Comparison of ENCODE assay signal across 9 cellular contexts in genomic region chr3:28326458-28326926, GRCh38. TPM values are rescaled to one million over a fixed set of nuclear protein-coding genes. Genes with fewer than 3 reads are reported as not detected.
DNase-seq lines count a peak whose midpoint lies in the region; ATAC-seq, FAIRE-seq and TF ChIP-seq lines count a peak whose summit lies in the region.
"Had no signal": no experiment of that assay in that cellular context is flagged by ENCODE, and none has a peak within 500 bp of the region (broad histone marks: within the 10 kb centered on the region; RNA-seq: fewer than 3 reads in every experiment).

No MANE protein-coding gene starts in this region.

- DNase-seq in MM.1S (peak; percentile 89), fibroblast of mammary gland (ENCODE audit: low read depth) (peak; percentile 35), GM19238 (ENCODE audit: insufficient read length, low spot score) (no peak), H9 (no peak), DMS 273 (lab: John Stamatoyannopoulos, UW; ENCODE audit: unreplicated experiment) (no peak), kidney (no peak)
- DNase-seq: heart right ventricle had no signal

- H2BK5ac ChIP-seq in H9 (ENCODE audit: insufficient read length, low read length), result no peak overlapping the region

- no peak for FAIRE-seq in kidney (lab: Jason Lieb, UNC)

- no peaks in the 10 kb centered on the region for H3K27me3 ChIP-seq in MM.1S (replicated peaks; ENCODE audit: insufficient read depth, low read length)
- H3K27me3 ChIP-seq in H9 (ENCODE audit: insufficient read depth, low read length), result no peaks in the 10 kb centered on the region
- H3K27me3 ChIP-seq: heart right ventricle had no signal

- H3K27ac Mint-ChIP-seq in H9, result no peak overlapping the region

- H3K79me2 ChIP-seq in MM.1S (ENCODE audit: low read length) (no peaks in the 10 kb centered on the region), H9 (ENCODE audit: insufficient read depth, low read length) (no peaks in the 10 kb centered on the region)

- H2AK5ac ChIP-seq in H9 (ENCODE audit: insufficient read length, low read length), result no peak overlapping the region

- no peaks in the 10 kb centered on the region for H3K9me3 Mint-ChIP-seq in H9

- H3K27ac ChIP-seq in MM.1S (ENCODE audit: low read length) (peak overlapping the region; percentile 72; the same call in 1 of the 2 replicates), H9 (ENCODE audit: insufficient read length, low read depth, low read length) (no peak overlapping the region), kidney (ENCODE audit: low read depth in 2 of 2, low read length in 2 of 2) (no peak overlapping the region)

- H3K4me3 Mint-ChIP-seq in H9, result no peak overlapping the region

- no peak overlapping the region for H4K8ac ChIP-seq in H9 (replicated peaks; ENCODE audit: insufficient read length, low read depth, low read length)

- no peaks in the 10 kb centered on the region for H3K9me3 ChIP-seq in MM.1S (replicated peaks; ENCODE audit: insufficient read depth, low read length)
- no peaks in the 10 kb centered on the region for H3K9me3 ChIP-seq in H9 (ENCODE audit: control insufficient read depth, low read depth, low read length)
- no peaks in the 10 kb centered on the region for H3K9me3 ChIP-seq in kidney (ENCODE audit: control insufficient read depth in 1 of 2, low read length in 2 of 2)
- H3K9me3 ChIP-seq: heart right ventricle had no signal

- peak overlapping the region; percentile 53 for H3K4me2 ChIP-seq in MM.1S (ENCODE audit: low read depth, low read length)
- no peak overlapping the region for H3K4me2 ChIP-seq in H9 (ENCODE audit: insufficient read depth, insufficient read length, low read length)

- no CpG with 5 or more reads among the region's 2 CpGs for WGBS in H9 (ENCODE audit: extremely low coverage, insufficient read length, low lambda C conversion rate)

- H3K4me3 ChIP-seq in MM.1S (ENCODE audit: low read length) (no peak overlapping the region), fibroblast of mammary gland (ENCODE audit: control insufficient read depth, low read depth, low read length) (no peak overlapping the region), kidney (ENCODE audit: low read length in 2 of 2) (no peak overlapping the region)
- H3K4me3 ChIP-seq: heart right ventricle had no signal

- no peak overlapping the region for H3K14ac ChIP-seq in H9 (ENCODE audit: insufficient read depth, low read length)

- H2BK20ac ChIP-seq in H9 (ENCODE audit: low read depth, low read length, poor library complexity, severe bottlenecking), result no peak overlapping the region

- intact Hi-C loops in kidney (cut with DNase I), result loop anchor here (10.0 kb wide), 1 partner anchor 612 kb away; no protein-coding TSS in a partner anchor

- H2AFZ ChIP-seq in MM.1S (ENCODE audit: low read length) (no peak overlapping the region), H9 (ENCODE audit: low read length) (no peak overlapping the region)

- no peak overlapping the region for H2BK15ac ChIP-seq in H9 (ENCODE audit: low read depth, low read length)

- H3K4me1 Mint-ChIP-seq in H9, result peaks cover 1% of the 10 kb centered on the region in 2 experiments; a peak in 3 of 4 replicates

- peak; percentile 85 for ATAC-seq in GM18511 (IDR thresholded peaks at IDR 0.05; ENCODE audit: unreplicated experiment)
- ATAC-seq in GM21786 (IDR thresholded peaks at IDR 0.05; ENCODE audit: unreplicated experiment), result peak; percentile 80

- TF ChIP-seq CTCF in MM.1S (IDR thresholded peaks at IDR 0.05; ENCODE audit: low read length), result no peak
- no peak for TF ChIP-seq CTCF in fibroblast of mammary gland (conservative IDR thresholded peaks at IDR 0.05; ENCODE audit: control insufficient read depth, insufficient read depth, low read depth, low read length)
- TF ChIP-seq CTCF in H9 (conservative IDR thresholded peaks at IDR 0.05), result no peak
- TF ChIP-seq CTCF in kidney (IDR thresholded peaks at IDR 0.05; ENCODE audit: borderline replicate concordance, extremely low read depth, insufficient read depth), result no peak

- H3K9ac ChIP-seq in MM.1S (ENCODE audit: low read length), result no peak overlapping the region
- H3K9ac ChIP-seq in H9 (ENCODE audit: extremely low read depth, insufficient read length, low read length), result no peak overlapping the region
- no peak overlapping the region for H3K9ac ChIP-seq in kidney (ENCODE audit: low read length in 2 of 2)

- peaks cover 0 to 23% (median 8%) of the 10 kb centered on the region in 3 experiments; a peak in 3 of 7 replicates for H3K36me3 Mint-ChIP-seq in H9 (ENCODE audit: insufficient read depth in 1 of 3, low read depth in 3 of 3)

- no peak overlapping the region for H3K4ac ChIP-seq in H9 (ENCODE audit: low read depth, low read length)

- no peak overlapping the region for H4K5ac ChIP-seq in H9 (ENCODE audit: insufficient read length, low read depth, low read length)

- no peaks in the 10 kb centered on the region for H3K27me3 Mint-ChIP-seq in H9 (ENCODE audit: low read depth)

- H4K20me1 ChIP-seq in MM.1S (ENCODE audit: insufficient read depth, low read length), result no peaks in the 10 kb centered on the region
- H4K20me1 ChIP-seq in H9 (ENCODE audit: control insufficient read depth, insufficient read depth, insufficient read length), result no peaks in the 10 kb centered on the region

- H3K23me2 ChIP-seq in H9 (ENCODE audit: insufficient read length, low read depth, low read length, poor library complexity, severe bottlenecking), result no peaks in the 10 kb centered on the region

- no peak overlapping the region for H2BK120ac ChIP-seq in H9 (ENCODE audit: low read depth, low read length, poor library complexity, severe bottlenecking)

- H3K36me3 ChIP-seq in MM.1S (replicated peaks; ENCODE audit: insufficient read depth, low read length) (0 out of 2 replicates have a peak, but pooled peaks cover 3% of the 10 kb centered on the region), kidney (ENCODE audit: control insufficient read depth in 1 of 2, insufficient read depth in 2 of 2, low read length in 2 of 2) (peaks cover 6 to 9% of the 10 kb centered on the region in 2 donors)

- H4K91ac ChIP-seq in H9 (ENCODE audit: insufficient read length, low read depth, low read length), result no peak overlapping the region

- no peak overlapping the region for H3K23ac ChIP-seq in H9 (ENCODE audit: insufficient read length, low read depth, low read length)

- no peak overlapping the region for H3K56ac ChIP-seq in H9 (ENCODE audit: insufficient read length, low read depth, low read length)

- peaks cover 14% of the 10 kb centered on the region for H3F3A ChIP-seq in MM.1S (ENCODE audit: insufficient read depth, low read length)

- no peaks in the 10 kb centered on the region for H3K79me1 ChIP-seq in H9 (ENCODE audit: insufficient read depth, low read depth, low read length, poor library complexity, severe bottlenecking)

- H2BK12ac ChIP-seq in H9 (ENCODE audit: insufficient read length, low read depth, low read length), result no peak overlapping the region

- H3K18ac ChIP-seq in H9 (ENCODE audit: insufficient read length, low read depth, low read length), result no peak overlapping the region

- H3T11ph ChIP-seq in H9 (ENCODE audit: low read length), result no peak overlapping the region

- no peaks in the 10 kb centered on the region for H3K9me2 ChIP-seq in MM.1S (replicated peaks; ENCODE audit: insufficient read depth, low read length)

- H3K4me1 ChIP-seq in MM.1S (ENCODE audit: low read length), result peaks cover 28% of the 10 kb centered on the region
- H3K4me1 ChIP-seq in H9 (ENCODE audit: insufficient read depth, low read length), result no peaks in the 10 kb centered on the region
- no peaks in the 10 kb centered on the region for H3K4me1 ChIP-seq in kidney (ENCODE audit: control insufficient read depth in 1 of 2, insufficient read depth in 1 of 2, low read depth in 1 of 2, low read length in 2 of 2)

RNA-seq across cellular contexts. Expression of gene ZCWPW2, which starts 22.0 kb away (rescaled TPM):
- total RNA-seq in H9 (2021), result 0.31 and 0.35 TPM in 2 replicates
- total RNA-seq in kidney, result 2.0 TPM
- polyA plus RNA-seq in kidney (ENCODE audit: insufficient read depth, low read depth, low replicate concordance), result 0.54 TPM

RNA-seq across cellular contexts. Expression of gene AZI2, which starts 22.1 kb away (rescaled TPM):
- 36.7 and 49.0 TPM in 2 replicates for total RNA-seq in H9 (2021)
- total RNA-seq in kidney, result 59.0 TPM
- 38.2 TPM for polyA plus RNA-seq in kidney (ENCODE audit: insufficient read depth, low read depth, low replicate concordance)

Comparison
In these comparisons a context has a peak if more than half of its experiments do, and no peak if none do; other contexts are left out.
1. DNase-seq: peak in MM.1S (single experiment) and fibroblast of mammary gland (single experiment); none in GM19238 (single experiment), H9 (single experiment), DMS 273 (single experiment) and kidney (single experiment).